ENCODE assay signal across 8 cellular contexts in genomic region chr11:66386171-66387069, GRCh38. TPM values are rescaled to one million over a fixed set of nuclear protein-coding genes. Genes with fewer than 3 reads are reported as not detected.
A peak's percentile ranks its signal among the peaks of the same experiment; 100 is the strongest.
DNase-seq lines count a peak whose midpoint lies in the region; ATAC-seq and TF ChIP-seq lines count a peak whose summit lies in the region.

No MANE protein-coding gene starts in this region.

- no peak overlapping the region for H3K4me3 Mint-ChIP-seq in activated CD4-positive, alpha-beta T cell treated with anti-CD3 and anti-CD28 coated beads, Interleukin-2, amount 10 ng/mL, durations not matched to agents 7 days and 5 days
- peak overlapping the region; percentile 9 for H3K4me3 Mint-ChIP-seq in dendritic cell treated with granulocyte-macrophage colony-stimulating factor and Interleukin-4, amounts not matched to agents 40 ng/mL and 50 ng/mL, for 4 days

- POLR2A ChIA-PET in activated CD4-positive, alpha-beta T cell treated with anti-CD3 and anti-CD28 coated beads, Interleukin-2, amount 10 ng/mL, durations not matched to agents 7 days and 5 days (lab: Charles Lee): interaction anchor here (0.6 kb wide), 1 partner anchor 244 kb away, joined by 4 read pairs; no protein-coding TSS in a partner anchor

- H3K4me1 ChIP-seq in liver (ENCODE audit: control insufficient read depth in 4 of 4, insufficient read depth in 4 of 4, low read length in 3 of 4): peaks cover 0 to 5% (median under 1%) of the 10 kb centered on the region in 4 donors

- CTCF ChIA-PET in activated CD4-positive, alpha-beta T cell treated with anti-CD3 and anti-CD28 coated beads, Interleukin-2, amount 10 ng/mL, durations not matched to agents 7 days and 5 days (lab: Charles Lee): interaction anchor here (0.6 to 2.4 kb wide), 23 partner anchors 9 to 1172 kb away, joined by 3 to 13 read pairs (median 4); partner anchors contain the start of genes MRPL11 and YIF1A

- TF ChIP-seq CTCF in AG10803 (conservative IDR thresholded peaks at IDR 0.05; ENCODE audit: low read length): peak; percentile 95
- TF ChIP-seq CTCF in liver (IDR thresholded peaks at IDR 0.05; ENCODE audit: low read depth, low read length, missing input control): peak; percentile 95

- no peaks in the 10 kb centered on the region for H3K9me3 Mint-ChIP-seq in activated CD4-positive, alpha-beta T cell treated with anti-CD3 and anti-CD28 coated beads, Interleukin-2, amount 10 ng/mL, durations not matched to agents 7 days and 5 days
- no peaks in the 10 kb centered on the region for H3K9me3 Mint-ChIP-seq in dendritic cell treated with granulocyte-macrophage colony-stimulating factor and Interleukin-4, amounts not matched to agents 40 ng/mL and 50 ng/mL, for 4 days

- no peaks in the 10 kb centered on the region for H3K9me3 ChIP-seq in liver (ENCODE audit: control insufficient read depth in 4 of 4, low read length in 3 of 4)

- H3K36me3 Mint-ChIP-seq in activated CD4-positive, alpha-beta T cell treated with anti-CD3 and anti-CD28 coated beads, Interleukin-2, amount 10 ng/mL, durations not matched to agents 7 days and 5 days (ENCODE audit: low read depth): no peaks in the 10 kb centered on the region
- H3K36me3 Mint-ChIP-seq in dendritic cell treated with granulocyte-macrophage colony-stimulating factor and Interleukin-4, amounts not matched to agents 40 ng/mL and 50 ng/mL, for 4 days (ENCODE audit: low read depth): no peaks in the 10 kb centered on the region

- no peak overlapping the region for H3K9ac ChIP-seq in liver (ENCODE audit: low read depth in 1 of 2, low read length in 2 of 2)

- H3K36me3 ChIP-seq in liver (ENCODE audit: control insufficient read depth in 4 of 4, insufficient read depth in 3 of 4, low read depth in 1 of 4, low read length in 3 of 4): no peaks in the 10 kb centered on the region

- no peak overlapping the region for H3K27ac ChIP-seq in liver (ENCODE audit: low read depth in 1 of 2, low read length in 2 of 2)

- ATAC-seq in GM18907 (IDR thresholded peaks at IDR 0.05; ENCODE audit: unreplicated experiment): no peak

- peak; percentile 84 for DNase-seq in AG10803 (ENCODE audit: low read depth)
- DNase-seq in HCEC 1CT: peak; percentile 68
- DNase-seq in NCI-H524 (lab: John Stamatoyannopoulos, UW): peak; percentile 66 to 81
- DNase-seq in activated CD4-positive, alpha-beta T cell treated with anti-CD3 and anti-CD28 coated beads, Interleukin-2, amount 10 ng/mL, durations not matched to agents 7 days and 5 days: peak; percentile 88
- DNase-seq in stimulated activated CD4-positive, alpha-beta T cell treated with anti-CD3 and anti-CD28 coated beads, Interleukin-4, amount 100 ng/mL, for 24 hours: peak; percentile 87

- H3K4me1 Mint-ChIP-seq in activated CD4-positive, alpha-beta T cell treated with anti-CD3 and anti-CD28 coated beads, Interleukin-2, amount 10 ng/mL, durations not matched to agents 7 days and 5 days: peaks cover 10% of the 10 kb centered on the region
- H3K4me1 Mint-ChIP-seq in dendritic cell treated with granulocyte-macrophage colony-stimulating factor and Interleukin-4, amounts not matched to agents 40 ng/mL and 50 ng/mL, for 4 days (ENCODE audit: low read depth): no peaks in the 10 kb centered on the region

- TF ChIP-seq RAD21 in liver (IDR thresholded peaks at IDR 0.05): peak; percentile 75 to 84

- peak overlapping the region; percentile 34 for H3K4me3 ChIP-seq in AG10803 (ENCODE audit: low read length)
- peak overlapping the region in 1 of 3 donors; percentile 15 for H3K4me3 ChIP-seq in liver (ENCODE audit: low read depth in 1 of 3, low read length in 3 of 3)

- H3K27me3 Mint-ChIP-seq in activated CD4-positive, alpha-beta T cell treated with anti-CD3 and anti-CD28 coated beads, Interleukin-2, amount 10 ng/mL, durations not matched to agents 7 days and 5 days: peaks cover 5% of the 10 kb centered on the region
- H3K27me3 Mint-ChIP-seq in dendritic cell treated with granulocyte-macrophage colony-stimulating factor and Interleukin-4, amounts not matched to agents 40 ng/mL and 50 ng/mL, for 4 days: peaks cover 12% of the 10 kb centered on the region

- H3K27me3 ChIP-seq in liver (ENCODE audit: control insufficient read depth in 4 of 4, insufficient read depth in 4 of 4, low read length in 3 of 4): no peaks in the 10 kb centered on the region

- intact Hi-C loops in dendritic cell treated with granulocyte-macrophage colony-stimulating factor and Interleukin-4, amounts not matched to agents 40 ng/mL and 50 ng/mL, for 4 days (cut with micrococcal nuclease): no loop called here

- no peak overlapping the region for H3K27ac Mint-ChIP-seq in activated CD4-positive, alpha-beta T cell treated with anti-CD3 and anti-CD28 coated beads, Interleukin-2, amount 10 ng/mL, durations not matched to agents 7 days and 5 days
- no peak overlapping the region for H3K27ac Mint-ChIP-seq in dendritic cell treated with granulocyte-macrophage colony-stimulating factor and Interleukin-4, amounts not matched to agents 40 ng/mL and 50 ng/mL, for 4 days

- 9% methylated on average over 20 of the region's 20 CpGs for WGBS in liver

TF ChIP-seq in liver, 16 proteins besides CTCF, POLR2A, EP300 and RAD21:
- TF ChIP-seq ZBTB33 (IDR thresholded peaks at IDR 0.05) (no peak), JUND (IDR thresholded peaks at IDR 0.05) (peak in 1 of 2 donors; percentile 18), RXRA (IDR thresholded peaks at IDR 0.05) (peak in 1 of 2 donors; percentile 21), REST (IDR thresholded peaks at IDR 0.05) (peak; percentile 37), HNF4A (conservative IDR thresholded peaks at IDR 0.05) (peak in 1 of 2 donors; percentile 52), FOXA1 (IDR thresholded peaks at IDR 0.05) (no peak)

RNA-seq across cellular contexts. Expression of gene SLC29A2, which starts 14.9 kb away (rescaled TPM):
- 1 to 10 TPM; 8.3 to 8.9 TPM for total RNA-seq in activated CD4-positive, alpha-beta T cell treated with anti-CD3 and anti-CD28 coated beads, Interleukin-2, amount 10 ng/mL, durations not matched to agents 7 days and 5 days
- total RNA-seq in liver: 1 to 10 TPM; 1.5 to 3.3 TPM
- 1 to 10 TPM; 1.2 to 1.6 TPM for polyA plus RNA-seq in liver

RNA-seq across cellular contexts. Expression of gene NPAS4, which starts 34.4 kb away (rescaled TPM):
- total RNA-seq in activated CD4-positive, alpha-beta T cell treated with anti-CD3 and anti-CD28 coated beads, Interleukin-2, amount 10 ng/mL, durations not matched to agents 7 days and 5 days: under 1 TPM; 0.27 to 0.52 TPM
- total RNA-seq in liver: not detected
- under 1 TPM in 1 of 2 donors, not detected in 1; 0.01 TPM for polyA plus RNA-seq in liver

RNA-seq across cellular contexts. Expression of gene B4GAT1, which starts 39.0 kb away (rescaled TPM):
- 1 to 10 TPM; 8.5 to 9.4 TPM for total RNA-seq in activated CD4-positive, alpha-beta T cell treated with anti-CD3 and anti-CD28 coated beads, Interleukin-2, amount 10 ng/mL, durations not matched to agents 7 days and 5 days
- 10 to 100 TPM; 17.2 to 20.8 TPM for total RNA-seq in liver
- 10 to 100 TPM; 12.0 to 18.1 TPM for polyA plus RNA-seq in liver

RNA-seq across cellular contexts. Expression of gene BRMS1, which starts 41.5 kb away (rescaled TPM):
- total RNA-seq in activated CD4-positive, alpha-beta T cell treated with anti-CD3 and anti-CD28 coated beads, Interleukin-2, amount 10 ng/mL, durations not matched to agents 7 days and 5 days: 10 to 100 TPM; 47.4 to 48.0 TPM
- total RNA-seq in liver: 10 to 100 TPM; 12.0 to 20.0 TPM
- 10 to 100 TPM; 20.6 to 24.0 TPM for polyA plus RNA-seq in liver

RNA-seq across cellular contexts. Expression of gene RIN1, which starts 50.2 kb away (rescaled TPM):
- 1 to 10 TPM; 1.1 to 1.6 TPM for total RNA-seq in activated CD4-positive, alpha-beta T cell treated with anti-CD3 and anti-CD28 coated beads, Interleukin-2, amount 10 ng/mL, durations not matched to agents 7 days and 5 days
- 1 to 10 TPM in 1 of 2 donors, under 1 TPM in 1; 0.50 to 1.1 TPM for total RNA-seq in liver
- polyA plus RNA-seq in liver: under 1 TPM; 0.11 to 0.55 TPM
